ENCODE assay signal across 19 cellular contexts in genomic region chr6:125274935-125275334, GRCh38. TPM values are rescaled to one million over a fixed set of nuclear protein-coding genes. Genes with fewer than 3 reads are reported as not detected.
A peak's percentile ranks its signal among the peaks of the same experiment; 100 is the strongest.
DNase-seq lines count a peak whose midpoint lies in the region; ATAC-seq, FAIRE-seq and TF ChIP-seq lines count a peak whose summit lies in the region.
"Had no signal": no experiment of that assay in that cellular context is flagged by ENCODE, and none has a peak within 500 bp of the region (broad histone marks: within the 10 kb centered on the region; RNA-seq: fewer than 3 reads in every experiment).

No MANE protein-coding gene starts in this region.

- no peaks in the 10 kb centered on the region for H3K9me3 Mint-ChIP-seq in type B pancreatic cell

- no peaks in the 10 kb centered on the region for H3K9me3 ChIP-seq in body of pancreas
- H3K9me3 ChIP-seq: A549 had no signal

- intact Hi-C loops in Right ventricle myocardium superior (cut with DNase I) (no loop called here), left ventricle myocardium superior (cut with micrococcal nuclease) (no loop called here), body of pancreas (cut with DNase I) (no loop called here)

- H3K36me3 ChIP-seq in body of pancreas (replicated peaks in 1 of 2; ENCODE audit: insufficient read depth in 1 of 2, low read depth in 2 of 2), result peaks cover 0 to 3% of the 10 kb centered on the region in 2 donors

- H3K4me3 Mint-ChIP-seq in type B pancreatic cell, result no peak overlapping the region

- TF ChIP-seq POLR2A in body of pancreas (IDR thresholded peaks at IDR 0.05), result no peak

- no peaks in the 10 kb centered on the region for H3K27me3 Mint-ChIP-seq in type B pancreatic cell

- WGBS in body of pancreas, 2 donors, result 63 to 74% methylated on average over 3 of the region's 3 CpGs

- H3K36me3 Mint-ChIP-seq in type B pancreatic cell, result peaks cover 45% of the 10 kb centered on the region

- no peak overlapping the region for H3K4me3 ChIP-seq in body of pancreas
- H3K4me3 ChIP-seq: A549; BLaER1 treated with 17β-estradiol and CSF1 and Interleukin-3, amounts not matched to agents 10 nM and 100 nM had no signal

- TF ChIP-seq CTCF in body of pancreas (IDR thresholded peaks at IDR 0.05) (no peak), type B pancreatic cell (conservative IDR thresholded peaks at IDR 0.05) (no peak)

- no peaks in the 10 kb centered on the region for H3K4me1 ChIP-seq in body of pancreas

- no peaks in the 10 kb centered on the region for H3K27me3 ChIP-seq in body of pancreas
- H3K27me3 ChIP-seq: BLaER1 treated with 17β-estradiol and CSF1 and Interleukin-3, amounts not matched to agents 10 nM and 100 nM had no signal

- FAIRE-seq in islet of Langerhans (lab: Jason Lieb, UNC), result peak; percentile 72
- FAIRE-seq: A549 had no signal

- H3K27ac Mint-ChIP-seq in type B pancreatic cell, result peak overlapping the region; percentile 38

- ATAC-seq in Right ventricle myocardium superior (ENCODE audit: poor library complexity) (peak; percentile 33), left ventricle myocardium superior (no peak), body of pancreas (peak; percentile 33), GM21381 (IDR thresholded peaks at IDR 0.05; ENCODE audit: unreplicated experiment) (no peak), HG02840 (IDR thresholded peaks at IDR 0.05; ENCODE audit: low FRiP score, unreplicated experiment) (no peak)
- ATAC-seq: A549 had no signal

- no peak for DNase-seq in Right ventricle myocardium superior
- no peak for DNase-seq in left ventricle myocardium superior
- DNase-seq in body of pancreas, result no peak
- no peak for DNase-seq in type B pancreatic cell (ENCODE audit: extremely low spot score, unreplicated experiment)
- DNase-seq in occipital lobe (lab: John Stamatoyannopoulos, UW), result no peak
- DNase-seq: EL; GOT3; KBM-7; NCI-H1048; NCI-H1436 treated with DMSO at 0.1 percent for 48 hours; NCI-H2107; NCI-H345; NCI-H526 treated with DMSO at 0.1 percent for 48 hours; NK-92 treated with Interleukin-12 subunit alpha and Interleukin-12 subunit beta, amount 100 ng/mL, for 24 hours had no signal

- no peak overlapping the region for H3K27ac ChIP-seq in body of pancreas
- H3K27ac ChIP-seq: A549; BLaER1 treated with 17β-estradiol and CSF1 and Interleukin-3, amounts not matched to agents 10 nM and 100 nM had no signal

- peaks cover 9% of the 10 kb centered on the region for H3K4me1 Mint-ChIP-seq in type B pancreatic cell (ENCODE audit: unreplicated experiment)

RNA-seq across cellular contexts. Expression of gene HDDC2, which starts 26.8 kb away (rescaled TPM):
- total RNA-seq in Right ventricle myocardium superior (84.8 TPM), left ventricle myocardium superior (92.0 TPM), body of pancreas (10 to 100 TPM; 36.8 to 42.5 TPM), type B pancreatic cell (ENCODE audit: low replicate concordance) (61.8 and 90.0 TPM in 2 replicates), occipital lobe (22.9 TPM)

Comparison
In these comparisons a context has a peak if more than half of its experiments do, and no peak if none do; other contexts are left out.
1. ATAC-seq: peak in Right ventricle myocardium superior (single experiment) and body of pancreas (single experiment); none in left ventricle myocardium superior (single experiment), GM21381 (single experiment) and HG02840 (single experiment).